28 cellular contexts compared by ENCODE assay signal in the genomic region with DNA sequence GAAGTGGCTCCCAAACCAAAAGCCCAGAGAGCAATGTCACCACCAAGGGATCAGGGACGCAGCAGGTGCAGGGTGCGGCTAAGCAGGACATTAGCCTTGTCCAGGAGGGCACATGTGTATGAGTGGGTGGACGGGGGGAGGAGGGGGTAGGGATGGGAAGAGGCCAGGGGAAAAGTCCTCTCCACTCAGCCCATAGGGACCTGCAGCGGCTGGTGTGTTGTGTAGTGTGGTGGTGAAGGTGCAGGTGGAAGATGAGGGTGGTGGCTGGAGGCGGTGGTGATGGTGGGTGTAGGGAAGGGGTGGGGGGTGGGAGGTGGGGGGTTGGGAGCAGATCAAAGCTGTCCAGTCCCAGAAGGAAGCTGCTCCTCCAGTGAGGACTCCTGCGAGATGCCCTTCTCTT.
"Had no signal": no experiment of that assay in that cellular context is flagged by ENCODE, and none has a peak within 500 bp of the region (broad histone marks: within the 10 kb centered on the region; RNA-seq: fewer than 3 reads in every experiment).

No MANE protein-coding gene starts in this region.

- H3K9me3 ChIP-seq: colonic mucosa, esophagus squamous epithelium, mucosa of descending colon, prostate gland, spleen, thoracic aorta, tibial nerve, upper lobe of left lung had no signal

- FAIRE-seq: endometrium, urothelium cell line had no signal

- DNase-seq: colonic mucosa; effector memory CD8-positive, alpha-beta T cell; erythroblast; esophagus squamous epithelium; foreskin melanocyte; hypothalamus; immature natural killer cell; islet precursor cell; kidney glomerular epithelial cell; mesenchymal stem cell; mucosa of descending colon; naive B cell; spleen; stimulated activated CD4-positive, alpha-beta T cell treated with anti-CD3 and anti-CD28 coated beads, Interleukin-4, amount 100 ng/mL, for 4 hours; stimulated activated naive B cell treated with anti-CD40 and anti-IgM and Interleukin-4, amounts not matched to agents 10 μg/mL and 1 μg/mL and 100 μg/mL, for 72 hours had no signal

- H3K4me1 ChIP-seq: colonic mucosa, neural progenitor cell had no signal

- H3K36me3 Mint-ChIP-seq: immature natural killer cell; mesothelial cell of epicardium; naive B cell; natural killer cell treated with Interleukin-12 subunit alpha and Interleukin-12 subunit beta and Interleukin-15 and Interleukin-18, amount 100 ng/mL, for 72 hours had no signal

- H3K4me3 ChIP-seq: colonic mucosa, esophagus squamous epithelium, lung, mucosa of descending colon, neural progenitor cell, prostate gland, skin epidermis, spleen, tibial nerve, upper lobe of left lung had no signal

- H3K27ac ChIP-seq: colonic mucosa, esophagus squamous epithelium, neural progenitor cell, prostate gland, skin epidermis, spleen, thoracic aorta, upper lobe of left lung had no signal

- H3K36me3 ChIP-seq: colonic mucosa, esophagus squamous epithelium, neural progenitor cell, prostate gland, spleen, thoracic aorta, tibial nerve, upper lobe of left lung had no signal

- H3K27me3 ChIP-seq: colonic mucosa, tibial nerve, upper lobe of left lung had no signal

- H3K27me3 Mint-ChIP-seq: naive B cell; natural killer cell treated with Interleukin-12 subunit alpha and Interleukin-12 subunit beta and Interleukin-15 and Interleukin-18, amount 100 ng/mL, for 72 hours; stimulated activated naive B cell treated with anti-CD40 and anti-IgM and Interleukin-4, amounts not matched to agents 10 μg/mL and 1 μg/mL and 100 μg/mL, for 72 hours; stimulated activated naive CD8-positive, alpha-beta T cell treated with anti-CD3 and anti-CD28 coated beads, Interleukin-15, Interleukin-2, amounts not matched to agents 100 ng/mL and 50 ng/mL, for 24 hours had no signal

- H3K9me3 Mint-ChIP-seq: effector memory CD8-positive, alpha-beta T cell; mesothelial cell of epicardium; naive B cell; natural killer cell treated with Interleukin-12 subunit alpha and Interleukin-12 subunit beta and Interleukin-15 and Interleukin-18, amount 100 ng/mL, for 72 hours; neural progenitor cell; stimulated activated naive B cell treated with anti-CD40 and anti-IgM and Interleukin-4, amounts not matched to agents 10 μg/mL and 1 μg/mL and 100 μg/mL, for 72 hours; stimulated activated naive CD8-positive, alpha-beta T cell treated with anti-CD3 and anti-CD28 coated beads, Interleukin-15, Interleukin-2, amounts not matched to agents 100 ng/mL and 50 ng/mL, for 24 hours had no signal

- H3K4me3 Mint-ChIP-seq: effector memory CD8-positive, alpha-beta T cell; immature natural killer cell; mesothelial cell of epicardium; natural killer cell treated with Interleukin-12 subunit alpha and Interleukin-12 subunit beta and Interleukin-15 and Interleukin-18, amount 100 ng/mL, for 72 hours; neural progenitor cell; stimulated activated naive CD8-positive, alpha-beta T cell treated with anti-CD3 and anti-CD28 coated beads, Interleukin-15, Interleukin-2, amounts not matched to agents 100 ng/mL and 50 ng/mL, for 24 hours had no signal

- ATAC-seq: effector memory CD8-positive, alpha-beta T cell; mucosa of descending colon; natural killer cell treated with Interleukin-12 subunit alpha and Interleukin-12 subunit beta and Interleukin-15 and Interleukin-18, amount 100 ng/mL, for 72 hours; right cardiac atrium; stimulated activated naive B cell treated with anti-CD40 and anti-IgM and Interleukin-4, amounts not matched to agents 10 μg/mL and 1 μg/mL and 100 μg/mL, for 72 hours had no signal

- H3K27ac Mint-ChIP-seq: effector memory CD8-positive, alpha-beta T cell; immature natural killer cell; mesothelial cell of epicardium; natural killer cell treated with Interleukin-12 subunit alpha and Interleukin-12 subunit beta and Interleukin-15 and Interleukin-18, amount 100 ng/mL, for 72 hours; neural progenitor cell had no signal
